Comparison of ENCODE assay signal across 34 cellular contexts in the genomic region with DNA sequence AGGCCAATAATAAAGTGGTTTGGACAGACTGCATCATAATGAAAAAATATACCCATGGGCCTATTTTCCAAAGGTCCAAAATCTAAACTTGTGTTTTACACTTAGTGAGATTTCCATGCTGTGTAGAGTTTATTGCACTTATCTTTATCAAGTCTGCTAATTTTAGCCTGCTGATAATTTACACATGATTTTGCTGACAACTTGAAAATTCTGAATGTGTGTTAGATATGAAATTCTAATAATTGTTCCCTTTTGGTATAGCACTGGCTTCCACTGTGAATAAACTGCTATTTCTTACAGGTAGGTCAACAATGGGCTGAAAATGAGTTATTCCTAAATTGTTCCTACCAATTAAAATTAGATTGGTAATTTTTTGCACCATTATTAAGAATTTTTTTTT.
"Had no signal": no experiment of that assay in that cellular context is flagged by ENCODE, and none has a peak within 500 bp of the region (broad histone marks: within the 10 kb centered on the region; RNA-seq: fewer than 3 reads in every experiment).

No MANE protein-coding gene starts in this region.

- DNase-seq: Karpas-422, Kasumi-1, MG63, MM.1S, MV-4-11, NCI-H1048, NCI-H1092, NCI-H1092 treated with DMSO at 0.1 percent for 48 hours, NCI-H1105, NCI-H1105 treated with DMSO at 0.1 percent for 48 hours, NCI-H1417, NCI-H1417 treated with DMSO at 0.1 percent for 48 hours, NCI-H1436, NCI-H1436 treated with DMSO at 0.1 percent for 48 hours, NCI-H146, NCI-H1694, NCI-H1694 treated with DMSO at 0.1 percent for 48 hours, NCI-H187, NCI-H187 treated with DMSO at 0.1 percent for 48 hours, NCI-H1930, NCI-H2029, NCI-H2029 treated with DMSO at 0.1 percent for 48 hours, NCI-H2081, NCI-H2081 treated with DMSO at 0.1 percent for 48 hours, NCI-H2107, NCI-H2171, NCI-H2171 treated with DMSO at 0.1 percent for 48 hours, NCI-H2227 treated with DMSO at 0.1 percent for 48 hours, NCI-H226, NCI-H345, NCI-H446, NCI-H446 treated with DMSO at 0.1 percent for 48 hours, NCI-H510A, NCI-H510A treated with DMSO at 0.1 percent for 48 hours had no signal

- H3K4me3 ChIP-seq: MG63 had no signal

- H3K36me3 ChIP-seq: MG63 had no signal

- H3K9me3 ChIP-seq: MG63 had no signal

- H3K27me3 ChIP-seq: MG63 had no signal
